3 cellular contexts compared by ENCODE assay signal in the genomic region with DNA sequence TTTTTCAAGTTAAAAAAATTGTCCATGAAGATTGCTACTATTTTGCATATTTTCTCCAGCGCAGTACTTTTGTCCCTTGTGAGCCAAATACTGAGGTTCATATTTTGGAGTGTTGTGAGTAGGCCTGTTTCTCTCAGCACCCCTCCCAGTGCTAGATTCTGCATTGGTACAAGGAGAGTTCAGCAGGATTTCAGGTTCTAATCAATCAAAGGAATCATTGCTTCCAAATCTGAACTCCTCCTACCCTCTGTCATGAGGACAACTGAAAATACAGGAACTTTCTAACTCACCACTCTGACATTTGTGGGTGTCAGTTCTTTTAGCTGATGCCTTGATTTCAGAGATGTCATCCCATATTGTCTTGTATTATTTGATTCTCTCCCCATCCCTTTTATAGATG.
"Had no signal": no experiment of that assay in that cellular context is flagged by ENCODE, and none has a peak within 500 bp of the region (broad histone marks: within the 10 kb centered on the region; RNA-seq: fewer than 3 reads in every experiment).

No MANE protein-coding gene starts in this region.

- DNase-seq: GDM1, GF-D8 had no signal

- H3K4me3 ChIP-seq: GM12878 had no signal
